ENCODE assay signal across 14 cellular contexts in genomic region chr10:124997791-124998623, GRCh38. TPM values are rescaled to one million over a fixed set of nuclear protein-coding genes. Genes with fewer than 3 reads are reported as not detected.
DNase-seq lines count a peak whose midpoint lies in the region; ATAC-seq, FAIRE-seq and TF ChIP-seq lines count a peak whose summit lies in the region.
"Had no signal": no experiment of that assay in that cellular context is flagged by ENCODE, and none has a peak within 500 bp of the region (broad histone marks: within the 10 kb centered on the region; RNA-seq: fewer than 3 reads in every experiment).

No MANE protein-coding gene starts in this region.

- CTCF ChIA-PET in activated CD8-positive, alpha-beta T cell treated with anti-CD3 and anti-CD28 coated beads, Interleukin-2, amount 10 ng/mL, durations not matched to agents 7 days and 5 days (lab: Charles Lee) = no interaction called here

- peaks cover 21% of the 10 kb centered on the region for H3K27me3 Mint-ChIP-seq in HFFc6 (ENCODE audit: insufficient read depth)
- no peaks in the 10 kb centered on the region for H3K27me3 Mint-ChIP-seq in activated CD8-positive, alpha-beta T cell treated with anti-CD3 and anti-CD28 coated beads, Interleukin-2, amount 10 ng/mL, durations not matched to agents 7 days and 5 days (ENCODE audit: low read depth)
- H3K27me3 Mint-ChIP-seq: activated naive CD8-positive, alpha-beta T cell had no signal

- POLR2A ChIA-PET in activated CD8-positive, alpha-beta T cell treated with anti-CD3 and anti-CD28 coated beads, Interleukin-2, amount 10 ng/mL, durations not matched to agents 7 days and 5 days (lab: Charles Lee) = no interaction called here

- intact Hi-C loops in head of caudate nucleus (cut with DNase I) = loop anchor here (5.0 to 10.0 kb wide), 2 partner anchors 83 to 154 kb away; no protein-coding TSS in a partner anchor
- intact Hi-C loops in sciatic nerve (cut with DNase I) = loop anchor here (10.0 kb wide), 1 partner anchor 47 kb away; no protein-coding TSS in a partner anchor

- no peak for TF ChIP-seq POLR2A in GM12891 (IDR thresholded peaks at IDR 0.05; ENCODE audit: low read depth, low read length)

- ATAC-seq in sciatic nerve = no peak
- ATAC-seq in HG02852 (IDR thresholded peaks at IDR 0.05; ENCODE audit: unreplicated experiment) = no peak
- ATAC-seq in HG03135 (IDR thresholded peaks at IDR 0.05; ENCODE audit: unreplicated experiment) = no peak
- no peak for ATAC-seq in activated CD8-positive, alpha-beta T cell treated with anti-CD3 and anti-CD28 coated beads, Interleukin-2, amount 10 ng/mL, durations not matched to agents 7 days and 5 days

- peaks cover 23% of the 10 kb centered on the region; the same call in 1 of the 2 replicates for H3K36me3 Mint-ChIP-seq in HFFc6 (ENCODE audit: low read depth)
- no peaks in the 10 kb centered on the region for H3K36me3 Mint-ChIP-seq in activated CD8-positive, alpha-beta T cell treated with anti-CD3 and anti-CD28 coated beads, Interleukin-2, amount 10 ng/mL, durations not matched to agents 7 days and 5 days (ENCODE audit: low read depth)
- H3K36me3 Mint-ChIP-seq: activated naive CD8-positive, alpha-beta T cell had no signal

- peaks cover 19% of the 10 kb centered on the region; the same call in 1 of the 2 replicates for H3K4me1 Mint-ChIP-seq in HFFc6 (ENCODE audit: low read depth)
- H3K4me1 Mint-ChIP-seq in activated CD8-positive, alpha-beta T cell treated with anti-CD3 and anti-CD28 coated beads, Interleukin-2, amount 10 ng/mL, durations not matched to agents 7 days and 5 days (ENCODE audit: low read depth) = peaks cover 2% of the 10 kb centered on the region

- peak overlapping the region; percentile 8 for H3K27ac Mint-ChIP-seq in HFFc6
- no peak overlapping the region for H3K27ac Mint-ChIP-seq in activated CD8-positive, alpha-beta T cell treated with anti-CD3 and anti-CD28 coated beads, Interleukin-2, amount 10 ng/mL, durations not matched to agents 7 days and 5 days
- H3K27ac Mint-ChIP-seq: activated naive CD8-positive, alpha-beta T cell had no signal

- no peak for TF ChIP-seq CTCF in HFFc6 (IDR thresholded peaks at IDR 0.05)

- FAIRE-seq in GM12891 (lab: Jason Lieb, UNC) = no peak

- DNase-seq in GM12891 (ENCODE audit: insufficient read length, low spot score) (peak; percentile 6), HFFc6 (no peak), head of caudate nucleus (peak in 25 of 42 donors; percentile 0 to 42 (median 13)), sciatic nerve (ENCODE audit: low spot score) (peak; percentile 60), NCI-H2029 treated with DMSO at 0.1 percent for 48 hours (lab: John Stamatoyannopoulos, UW) (no peak)
- no peak for DNase-seq in activated CD8-positive, alpha-beta T cell treated with anti-CD3 and anti-CD28 coated beads, Interleukin-2, amount 10 ng/mL, durations not matched to agents 7 days and 5 days
- DNase-seq: cortex of kidney, DMS79, NCI-H1092, SHP77 treated with DMSO at 0.1 percent for 48 hours, T1000 had no signal

- no peaks in the 10 kb centered on the region for H3K9me3 Mint-ChIP-seq in HFFc6
- H3K9me3 Mint-ChIP-seq in activated CD8-positive, alpha-beta T cell treated with anti-CD3 and anti-CD28 coated beads, Interleukin-2, amount 10 ng/mL, durations not matched to agents 7 days and 5 days (ENCODE audit: insufficient read depth) = no peaks in the 10 kb centered on the region

- H3K4me3 Mint-ChIP-seq in HFFc6 = no peak overlapping the region
- H3K4me3 Mint-ChIP-seq in activated CD8-positive, alpha-beta T cell treated with anti-CD3 and anti-CD28 coated beads, Interleukin-2, amount 10 ng/mL, durations not matched to agents 7 days and 5 days = no peak overlapping the region
- H3K4me3 Mint-ChIP-seq: activated naive CD8-positive, alpha-beta T cell had no signal

TF ChIP-seq in GM12891, 5 proteins besides CTCF, POLR2A, EP300 and RAD21:
- TF ChIP-seq POU2F2 (IDR thresholded peaks at IDR 0.05; ENCODE audit: low read depth, low read length) (no peak), PAX5 (IDR thresholded peaks at IDR 0.05; ENCODE audit: insufficient read depth, low read length, severe bottlenecking) (no peak), SPI1 (IDR thresholded peaks at IDR 0.05; ENCODE audit: low read depth, low read length) (no peak), POLR2AphosphoS5 (IDR thresholded peaks at IDR 0.05; ENCODE audit: low read depth, low read length) (no peak), TAF1 (IDR thresholded peaks at IDR 0.05; ENCODE audit: low read depth, low read length) (no peak)
TF ChIP-seq in GM12891: peak in this region for 0.

RNA-seq across cellular contexts. Expression of gene ZRANB1, which starts 56.1 kb away (rescaled TPM):
- 5.2 TPM for polyA plus RNA-seq in GM12891 (2012; ENCODE audit: low read depth, missing spikeins)
- total RNA-seq in HFFc6 (2021; fragmentation: NEBNext Ultra II Directional; extraction: Animal tissue kit (Norgen Biotek cat#: 25700)) = 10 to 100 TPM; 11.8 to 13.6 (median 12.6) TPM
- 27.6 TPM for total RNA-seq in sciatic nerve
- 10 to 100 TPM; 10.7 to 11.2 TPM for total RNA-seq in activated CD8-positive, alpha-beta T cell treated with anti-CD3 and anti-CD28 coated beads, Interleukin-2, amount 10 ng/mL, durations not matched to agents 7 days and 5 days

Comparison
In these comparisons a context has a peak if more than half of its experiments do, and no peak if none do; other contexts are left out.
1. DNase-seq: peak in GM12891 (single experiment), head of caudate nucleus (25 of 42) and sciatic nerve (single experiment); none in HFFc6 (single experiment), NCI-H2029 treated with DMSO at 0.1 percent for 48 hours (single experiment) and activated CD8-positive, alpha-beta T cell treated with anti-CD3 and anti-CD28 coated beads, Interleukin-2, amount 10 ng/mL, durations not matched to agents 7 days and 5 days (single experiment).